ENCODE assay signal across 9 cellular contexts in genomic region chr2:127563458-127564428, GRCh38. TPM values are rescaled to one million over a fixed set of nuclear protein-coding genes. Genes with fewer than 3 reads are reported as not detected.
DNase-seq lines count a peak whose midpoint lies in the region; ATAC-seq and TF ChIP-seq lines count a peak whose summit lies in the region.
"Had no signal": no experiment of that assay in that cellular context is flagged by ENCODE, and none has a peak within 500 bp of the region (broad histone marks: within the 10 kb centered on the region; RNA-seq: fewer than 3 reads in every experiment).

No MANE protein-coding gene starts in this region.

- H2BK5ac ChIP-seq in mesenchymal stem cell (ENCODE audit: low read depth, low read length, poor library complexity, severe bottlenecking) = no peak overlapping the region

- H3K27ac ChIP-seq in subcutaneous abdominal adipose tissue (ENCODE audit: low read depth, low read length) (peak overlapping the region; percentile 2), mesenchymal stem cell (ENCODE audit: low read length, poor library complexity, severe bottlenecking) (no peak overlapping the region)

- no peak overlapping the region for H2AK5ac ChIP-seq in mesenchymal stem cell (ENCODE audit: low read length, severe bottlenecking)

- TF ChIP-seq CTCF in lower leg skin (IDR thresholded peaks at IDR 0.05) = no peak

- no peak overlapping the region for H3K18ac ChIP-seq in mesenchymal stem cell (ENCODE audit: low read depth in 1 of 2, low read length in 2 of 2)

- H3K4me3 ChIP-seq in subcutaneous abdominal adipose tissue (ENCODE audit: low read depth in 1 of 5, low read length in 5 of 5) (no peak overlapping the region), lower leg skin (ENCODE audit: low read depth, poor library complexity, severe bottlenecking) (no peak overlapping the region), mesenchymal stem cell (ENCODE audit: insufficient read depth in 1 of 2, low read depth in 1 of 2, low read length in 2 of 2) (no peak overlapping the region)

- H3K4me1 ChIP-seq in subcutaneous abdominal adipose tissue (ENCODE audit: control insufficient read depth in 5 of 5, insufficient read depth in 5 of 5, low read length in 5 of 5) (peaks cover 3 to 37% (median 25%) of the 10 kb centered on the region in 5 donors), mesenchymal stem cell (ENCODE audit: control insufficient read depth, insufficient read depth, low read depth, low read length) (no peaks in the 10 kb centered on the region)

- WGBS in lower leg skin, 2 donors = 84 to 87% methylated on average over 14 of the region's 14 CpGs
- WGBS in mesenchymal stem cell = 84% methylated on average over 11 of the region's 14 CpGs

- no peaks in the 10 kb centered on the region for H3K79me1 ChIP-seq in mesenchymal stem cell (replicated peaks; ENCODE audit: low read length, poor library complexity, severe bottlenecking)

- H3K4ac ChIP-seq in mesenchymal stem cell (ENCODE audit: low read depth in 1 of 2, low read length in 2 of 2) = no peak overlapping the region

- H3K27me3 Mint-ChIP-seq in T-helper 17 cell = peaks cover 38% of the 10 kb centered on the region

- H3K23ac ChIP-seq in mesenchymal stem cell (ENCODE audit: low read length in 2 of 2) = no peak overlapping the region

- H3K36me3 ChIP-seq in subcutaneous abdominal adipose tissue (ENCODE audit: control insufficient read depth in 5 of 5, insufficient read depth in 5 of 5, low read length in 5 of 5) = no peaks in the 10 kb centered on the region
- H3K36me3 ChIP-seq in mesenchymal stem cell (ENCODE audit: control insufficient read depth in 1 of 2, insufficient read depth in 2 of 2, low read depth in 1 of 2, low read length in 2 of 2) = no peaks in the 10 kb centered on the region

- no peak overlapping the region for H2BK15ac ChIP-seq in mesenchymal stem cell (ENCODE audit: low read depth, poor library complexity, severe bottlenecking)

- no peaks in the 10 kb centered on the region for H3K27me3 ChIP-seq in subcutaneous abdominal adipose tissue (ENCODE audit: control insufficient read depth in 5 of 5, insufficient read depth in 4 of 5, low read length in 5 of 5)
- H3K27me3 ChIP-seq in mesenchymal stem cell (ENCODE audit: control insufficient read depth in 1 of 2, insufficient read depth in 1 of 2, low read length in 2 of 2) = peaks cover 20 to 21% of the 10 kb centered on the region in 2 experiments

- peak; percentile 97 for ATAC-seq in HG02884 (IDR thresholded peaks at IDR 0.05; ENCODE audit: unreplicated experiment)
- ATAC-seq in T-helper 17 cell = no peak

- H3K9me3 ChIP-seq in T-helper 17 cell (ENCODE audit: control insufficient read depth, low read length, poor library complexity, severe bottlenecking) (no peaks in the 10 kb centered on the region), subcutaneous abdominal adipose tissue (ENCODE audit: control insufficient read depth in 5 of 5, low read length in 5 of 5) (peaks cover 0 to 4% (median 3%) of the 10 kb centered on the region in 5 donors), mesenchymal stem cell (ENCODE audit: control insufficient read depth, low read length) (no peaks in the 10 kb centered on the region)

- no peak overlapping the region for H4K8ac ChIP-seq in mesenchymal stem cell (ENCODE audit: low read length)

- no peak for TF ChIP-seq POLR2A in lower leg skin (IDR thresholded peaks at IDR 0.05)

- no peak overlapping the region for H2BK120ac ChIP-seq in mesenchymal stem cell (ENCODE audit: low read depth, low read length)

- no peak overlapping the region for H3K4me2 ChIP-seq in mesenchymal stem cell (ENCODE audit: low read length, poor library complexity, severe bottlenecking)

- peaks cover 2% of the 10 kb centered on the region for H3K36me3 Mint-ChIP-seq in T-helper 17 cell (ENCODE audit: low read depth)
- H3K36me3 Mint-ChIP-seq: brain had no signal

- peak overlapping the region; percentile 34 for H3K4me3 Mint-ChIP-seq in T-helper 17 cell
- H3K4me3 Mint-ChIP-seq: brain had no signal

- peaks cover 4% of the 10 kb centered on the region for H3K4me1 Mint-ChIP-seq in T-helper 17 cell
- H3K4me1 Mint-ChIP-seq: brain had no signal

- H3K9ac ChIP-seq in subcutaneous abdominal adipose tissue (ENCODE audit: low read length in 5 of 5) (no peak overlapping the region), mesenchymal stem cell (ENCODE audit: low read length) (no peak overlapping the region)

- no peak overlapping the region for H2AFZ ChIP-seq in mesenchymal stem cell (ENCODE audit: low read depth, low read length)

- intact Hi-C loops in lower leg skin (cut with DNase I; ENCODE audit: low total_unique reads) = no loop called here

- DNase-seq in stimulated activated CD4-positive, alpha-beta T cell treated with anti-CD3 and anti-CD28 coated beads, Interleukin-12 subunit alpha, Interleukin-12 subunit beta, amount 100 ng/mL, for 48 hours (ENCODE audit: low read depth in 2 of 3, low spot score in 1 of 3) = peak in 2 of 3 donors; percentile 1 to 27
- no peak for DNase-seq in stimulated activated CD4-positive, alpha-beta T cell treated with anti-CD3 and anti-CD28 coated beads, Interleukin-4, amount 100 ng/mL, for 4 hours
- DNase-seq in T-helper 17 cell (no peak), lower leg skin (ENCODE audit: low spot score in 2 of 2) (no peak), middle frontal gyrus (ENCODE audit: extremely low spot score, low spot score) (no peak), mesenchymal stem cell (no peak)

- H2BK12ac ChIP-seq in mesenchymal stem cell (ENCODE audit: low read length in 2 of 2) = no peak overlapping the region

- H3K27ac Mint-ChIP-seq in T-helper 17 cell = no peak overlapping the region
- H3K27ac Mint-ChIP-seq: brain had no signal

- no peak overlapping the region for H3K14ac ChIP-seq in mesenchymal stem cell (ENCODE audit: low read length in 2 of 2)

- H4K91ac ChIP-seq in mesenchymal stem cell (ENCODE audit: low read length) = no peak overlapping the region

RNA-seq across cellular contexts. Expression of gene MYO7B, which starts 28.3 kb away (rescaled TPM):
- total RNA-seq in T-helper 17 cell = under 1 TPM; 0.23 to 0.75 TPM
- 10 to 100 TPM in 1 of 4 donors, 1 to 10 TPM in 3; 2.3 to 13.0 (median 4.8) TPM for total RNA-seq in lower leg skin
- not detected for polyA plus RNA-seq in mesenchymal stem cell (2013, experiment 1 of 2)
- polyA plus RNA-seq in mesenchymal stem cell (2013, experiment 2 of 2) = 0.01 TPM

RNA-seq across cellular contexts. Expression of gene IWS1, which starts 37.5 kb away (rescaled TPM):
- total RNA-seq in T-helper 17 cell = 10 to 100 TPM; 26.4 TPM
- total RNA-seq in lower leg skin = 10 to 100 TPM; 22.7 to 47.1 (median 33.2) TPM
- 32.8 TPM for polyA plus RNA-seq in mesenchymal stem cell (2013, experiment 1 of 2)
- polyA plus RNA-seq in mesenchymal stem cell (2013, experiment 2 of 2) = 31.3 TPM

Comparison
In these comparisons a context has a peak if more than half of its experiments do, and no peak if none do; other contexts are left out.
1. DNase-seq: peak in stimulated activated CD4-positive, alpha-beta T cell treated with anti-CD3 and anti-CD28 coated beads, Interleukin-12 subunit alpha, Interleukin-12 subunit beta, amount 100 ng/mL, for 48 hours (2 of 3); none in stimulated activated CD4-positive, alpha-beta T cell treated with anti-CD3 and anti-CD28 coated beads, Interleukin-4, amount 100 ng/mL, for 4 hours (0 of 2), T-helper 17 cell (0 of 3), lower leg skin (0 of 2), middle frontal gyrus (single experiment) and mesenchymal stem cell (single experiment).